In genomic region chr7:28678421-28678965, GRCh38 we compare ENCODE assay signal across 16 cellular contexts.
"Had no signal": no experiment of that assay in that cellular context is flagged by ENCODE, and none has a peak within 500 bp of the region (broad histone marks: within the 10 kb centered on the region; RNA-seq: fewer than 3 reads in every experiment).

No MANE protein-coding gene starts in this region.

- H3K27ac ChIP-seq: body of pancreas, coronary artery, esophagus squamous epithelium, foreskin keratinocyte, sigmoid colon, thoracic aorta had no signal

- H3K4me1 Mint-ChIP-seq: activated CD4-positive, alpha-beta T cell treated with anti-CD3 and anti-CD28 coated beads, Interleukin-2, amount 10 ng/mL, durations not matched to agents 24 days and 14 days; activated naive CD8-positive, alpha-beta T cell treated with anti-CD3 and anti-CD28 coated beads, Interleukin-2, amount 50 U/mL, for 24 hours had no signal

- H3K27me3 ChIP-seq: body of pancreas, foreskin keratinocyte, sigmoid colon had no signal

- H3K4me3 ChIP-seq: body of pancreas, coronary artery, esophagus squamous epithelium, sigmoid colon, thoracic aorta had no signal

- H3K4me1 ChIP-seq: body of pancreas, sigmoid colon had no signal

- H3K27ac Mint-ChIP-seq: activated CD4-positive, alpha-beta T cell treated with anti-CD3 and anti-CD28 coated beads, Interleukin-2, amount 10 ng/mL, durations not matched to agents 24 days and 14 days; activated naive CD8-positive, alpha-beta T cell treated with anti-CD3 and anti-CD28 coated beads, Interleukin-2, amount 50 U/mL, for 24 hours; T-helper 2 cell treated with Interferon-gamma antibody and Interleukin-4, amounts not matched to agents 5 μg/mL and 100 μg/mL, for 36 hours had no signal

- H3K9me3 Mint-ChIP-seq: activated CD4-positive, alpha-beta T cell treated with anti-CD3 and anti-CD28 coated beads, Interleukin-2, amount 10 ng/mL, durations not matched to agents 24 days and 14 days; activated naive CD8-positive, alpha-beta T cell treated with anti-CD3 and anti-CD28 coated beads, Interleukin-2, amount 50 U/mL, for 24 hours; T-helper 2 cell treated with Interferon-gamma antibody and Interleukin-4, amounts not matched to agents 5 μg/mL and 100 μg/mL, for 36 hours had no signal

- H3K36me3 ChIP-seq: esophagus squamous epithelium, sigmoid colon, thoracic aorta had no signal

- DNase-seq: activated CD4-positive, alpha-beta T cell treated with anti-CD3 and anti-CD28 coated beads, Interleukin-2, amount 10 ng/mL, durations not matched to agents 24 days and 14 days; activated CD4-positive, CD25-positive, alpha-beta regulatory T cell; activated naive CD4-positive, alpha-beta T cell; activated naive CD8-positive, alpha-beta T cell treated with anti-CD3 and anti-CD28 coated beads, Interleukin-2, amount 50 U/mL, for 24 hours; activated T-cell treated with anti-CD3 and anti-CD28 coated beads for 4 hours; body of pancreas; central memory CD4-positive, alpha-beta T cell; esophagus squamous epithelium; foreskin keratinocyte; glutamatergic neuron; sigmoid colon; stimulated activated CD4-positive, alpha-beta T cell treated with anti-CD3 and anti-CD28 coated beads, Interleukin-12 subunit alpha, Interleukin-12 subunit beta, amount 100 ng/mL, for 4 hours; stimulated activated CD4-positive, alpha-beta T cell treated with anti-CD3 and anti-CD28 coated beads, Interleukin-2, amount 100 ng/mL, for 24 hours had no signal

- H3K4me3 Mint-ChIP-seq: activated CD4-positive, alpha-beta T cell treated with anti-CD3 and anti-CD28 coated beads, Interleukin-2, amount 10 ng/mL, durations not matched to agents 24 days and 14 days; activated naive CD8-positive, alpha-beta T cell treated with anti-CD3 and anti-CD28 coated beads, Interleukin-2, amount 50 U/mL, for 24 hours; T-helper 2 cell treated with Interferon-gamma antibody and Interleukin-4, amounts not matched to agents 5 μg/mL and 100 μg/mL, for 36 hours had no signal

- H3K9me3 ChIP-seq: body of pancreas, esophagus squamous epithelium, sigmoid colon, thoracic aorta had no signal
